8 cellular contexts compared by ENCODE assay signal in genomic region chr19:20039203-20039723, GRCh38. TPM values are rescaled to one million over a fixed set of nuclear protein-coding genes. Genes with fewer than 3 reads are reported as not detected.
A peak's percentile ranks its signal among the peaks of the same experiment; 100 is the strongest.
DNase-seq lines count a peak whose midpoint lies in the region; ATAC-seq, FAIRE-seq and TF ChIP-seq lines count a peak whose summit lies in the region.

Gene ZNF682 (minus strand): TSS chr19:20039505. CDS start chr19:20039345, 160 bp downstream.

- intact Hi-C loops in stomach (cut with DNase I; ENCODE audit: low total_unique reads) = no loop called here

- H3K27ac Mint-ChIP-seq in CD8-positive, alpha-beta memory T cell = peak within 1 kb of the TSS; percentile 72 to 98 (median 94)
- peak within 1 kb of the TSS; percentile 96 for H3K27ac Mint-ChIP-seq in neural progenitor cell

- H3F3A ChIP-seq in neural progenitor cell (ENCODE audit: low read depth) = peaks cover 13% of the 10 kb centered on the region

- H3K27me3 ChIP-seq in CD8-positive, alpha-beta memory T cell (ENCODE audit: insufficient read depth, low read length, poor library complexity, severe bottlenecking) = no peaks in the 10 kb centered on the region
- H3K27me3 ChIP-seq in RWPE2 (ENCODE audit: insufficient read depth, poor library complexity, severe bottlenecking) (no peaks in the 10 kb centered on the region), neural progenitor cell (no peaks in the 10 kb centered on the region), stomach (no peaks in the 10 kb centered on the region)

- H3K79me2 ChIP-seq in neural progenitor cell (ENCODE audit: low read depth) = peaks cover 45% of the 10 kb centered on the region

- no peak for TF ChIP-seq EP300 in stomach (IDR thresholded peaks at IDR 0.05)

- peaks cover 13% of the 10 kb centered on the region for H4K20me1 ChIP-seq in neural progenitor cell (ENCODE audit: low read depth)

- peaks cover 0 to 8% of the 10 kb centered on the region in 2 donors for H3K27me3 Mint-ChIP-seq in CD8-positive, alpha-beta memory T cell
- H3K27me3 Mint-ChIP-seq in neural progenitor cell (ENCODE audit: insufficient read depth, low read depth) = peaks cover 2% of the 10 kb centered on the region

- peaks cover 0 to 7% (median under 1%) of the 10 kb centered on the region in 3 donors for H3K36me3 Mint-ChIP-seq in CD8-positive, alpha-beta memory T cell
- peaks cover 22% of the 10 kb centered on the region for H3K36me3 Mint-ChIP-seq in neural progenitor cell

- DNase-seq in CD8-positive, alpha-beta memory T cell = peak; percentile 91 to 97 (median 93)
- DNase-seq in GM20000 (ENCODE audit: low spot score) (peak; percentile 92), HTR-8/SVneo (ENCODE audit: insufficient read length, low spot score) (peak; percentile 97), RWPE2 (ENCODE audit: low spot score) (peak; percentile 90), frontal cortex (ENCODE audit: low spot score in 2 of 2) (peak; percentile 87 to 94), neural progenitor cell (ENCODE audit: low spot score) (peak; percentile 99), stomach (peak; percentile 97)
- DNase-seq in activated naive CD4-positive, alpha-beta T cell (lab: John Stamatoyannopoulos, UW) = peak; percentile 76 to 89 (median 84)

- no peaks in the 10 kb centered on the region for H3K36me3 ChIP-seq in CD8-positive, alpha-beta memory T cell (ENCODE audit: insufficient read depth, low read length)
- H3K36me3 ChIP-seq in RWPE2 (ENCODE audit: low read depth) (no peaks in the 10 kb centered on the region; the same call in none of the 2 replicates), neural progenitor cell (no peaks in the 10 kb centered on the region), stomach (peaks cover 0 to 7% (median 0%) of the 10 kb centered on the region in 4 donors)

- peak within 1 kb of the TSS; percentile 91 for H3K4me3 ChIP-seq in CD8-positive, alpha-beta memory T cell (ENCODE audit: low read length)
- H3K4me3 ChIP-seq in RWPE2 (ENCODE audit: severe bottlenecking) = peak within 1 kb of the TSS; percentile 67
- H3K4me3 ChIP-seq in neural progenitor cell = peak within 1 kb of the TSS; percentile 81
- H3K4me3 ChIP-seq in stomach = peak within 1 kb of the TSS; percentile 71 to 94 (median 81)

- 0 to 2% (median 0%) methylated on average over 7 to 25 of the region's 25 CpGs for WGBS in stomach, 5 donors

- TF ChIP-seq POLR2A in stomach (IDR thresholded peaks at IDR 0.05) = no peak

- TF ChIP-seq CTCF in GM20000 (IDR thresholded peaks at IDR 0.05; ENCODE audit: extremely low read depth, missing control alignments) (no peak), RWPE2 (IDR thresholded peaks at IDR 0.05; ENCODE audit: poor library complexity, severe bottlenecking) (no peak), neural progenitor cell (IDR thresholded peaks at IDR 0.05) (no peak), stomach (IDR thresholded peaks at IDR 0.05) (no peak)

- peak; percentile 88 for FAIRE-seq in HTR-8/SVneo (lab: Jason Lieb, UNC)
- peak; percentile 15 for FAIRE-seq in frontal cortex (lab: Jason Lieb, UNC)

- H3K27ac ChIP-seq in CD8-positive, alpha-beta memory T cell (ENCODE audit: low read depth, low read length) = peak within 1 kb of the TSS; percentile 55
- peak within 1 kb of the TSS; percentile 51 for H3K27ac ChIP-seq in RWPE2 (ENCODE audit: poor library complexity, severe bottlenecking)
- H3K27ac ChIP-seq in neural progenitor cell = peak within 1 kb of the TSS; percentile 99
- peak within 1 kb of the TSS; percentile 67 to 80 (median 78) for H3K27ac ChIP-seq in stomach

- peak; percentile 100 for ATAC-seq in RWPE2 (ENCODE audit: low read depth)

- H3K9me3 ChIP-seq in CD8-positive, alpha-beta memory T cell (ENCODE audit: low read length) = no peaks in the 10 kb centered on the region
- peaks cover 5% of the 10 kb centered on the region for H3K9me3 ChIP-seq in RWPE2 (ENCODE audit: severe bottlenecking)
- no peaks in the 10 kb centered on the region for H3K9me3 ChIP-seq in neural progenitor cell (ENCODE audit: low read depth)
- no peaks in the 10 kb centered on the region for H3K9me3 ChIP-seq in stomach

- H3K4me1 ChIP-seq in CD8-positive, alpha-beta memory T cell (ENCODE audit: insufficient read depth, low read length) = peaks cover 11% of the 10 kb centered on the region
- H3K4me1 ChIP-seq in RWPE2 (ENCODE audit: insufficient read depth, poor library complexity, severe bottlenecking) (no peaks in the 10 kb centered on the region), neural progenitor cell (peaks cover 9% of the 10 kb centered on the region), stomach (peaks cover 0 to 22% (median 15%) of the 10 kb centered on the region in 4 donors)

- H2AFZ ChIP-seq in neural progenitor cell (replicated peaks) = peak within 1 kb of the TSS; percentile 88

- H3K9me3 Mint-ChIP-seq in CD8-positive, alpha-beta memory T cell = no peaks in the 10 kb centered on the region
- H3K9me3 Mint-ChIP-seq in neural progenitor cell = peaks cover 40% of the 10 kb centered on the region

- peak within 1 kb of the TSS; percentile 95 to 98 (median 97) for H3K4me3 Mint-ChIP-seq in CD8-positive, alpha-beta memory T cell
- H3K4me3 Mint-ChIP-seq in neural progenitor cell = peak within 1 kb of the TSS; percentile 97

- H3K9ac ChIP-seq in neural progenitor cell = peak within 1 kb of the TSS; percentile 91

- peak within 1 kb of the TSS; percentile 77 for H3K4me2 ChIP-seq in neural progenitor cell

- POLR2A ChIA-PET in CD8-positive, alpha-beta memory T cell (lab: Charles Lee) = interaction anchor here (1.0 to 1.3 kb wide), 5 partner anchors 13 to 218 kb away, joined by 3 to 20 read pairs (median 7); partner anchors contain the start of genes ZNF486, ZNF506 and ZNF90

- H3K4me1 Mint-ChIP-seq in CD8-positive, alpha-beta memory T cell = peaks cover 14 to 25% (median 16%) of the 10 kb centered on the region in 3 donors
- peaks cover 11% of the 10 kb centered on the region for H3K4me1 Mint-ChIP-seq in neural progenitor cell

- CTCF ChIA-PET in CD8-positive, alpha-beta memory T cell (lab: Charles Lee) = interaction anchor here (0.8 to 1.5 kb wide), 3 partner anchors 9 to 199 kb away, joined by 3 to 4 read pairs (median 4); no protein-coding TSS in a partner anchor

RNA-seq across cellular contexts. Expression of gene ZNF682, which starts in this region (rescaled TPM):
- 10 to 100 TPM in 1 of 2 experiments, 1 to 10 TPM in 1; 9.6 to 10.3 TPM for total RNA-seq in CD8-positive, alpha-beta memory T cell
- polyA plus RNA-seq in CD8-positive, alpha-beta memory T cell = 4.5 TPM
- total RNA-seq in frontal cortex (20.0 TPM), neural progenitor cell (ENCODE audit: low replicate concordance) (26.9 and 27.7 TPM in 2 replicates), stomach (10 to 100 TPM in 1 of 5 donors, 1 to 10 TPM in 3, under 1 TPM in 1; 0.29 to 16.1 (median 3.9) TPM)
- 1 to 10 TPM in 2 of 3 donors, under 1 TPM in 1; 0.92 to 6.7 (median 2.6) TPM for polyA plus RNA-seq in stomach

Comparison
In these comparisons a context has a peak if more than half of its experiments do, and no peak if none do; other contexts are left out.
1. Peak in every context shown above with its lines: DNase-seq, ATAC-seq, H3K4me3 ChIP-seq and H3K27ac ChIP-seq.